ENCODE assay signal across 8 cellular contexts in the genomic region with DNA sequence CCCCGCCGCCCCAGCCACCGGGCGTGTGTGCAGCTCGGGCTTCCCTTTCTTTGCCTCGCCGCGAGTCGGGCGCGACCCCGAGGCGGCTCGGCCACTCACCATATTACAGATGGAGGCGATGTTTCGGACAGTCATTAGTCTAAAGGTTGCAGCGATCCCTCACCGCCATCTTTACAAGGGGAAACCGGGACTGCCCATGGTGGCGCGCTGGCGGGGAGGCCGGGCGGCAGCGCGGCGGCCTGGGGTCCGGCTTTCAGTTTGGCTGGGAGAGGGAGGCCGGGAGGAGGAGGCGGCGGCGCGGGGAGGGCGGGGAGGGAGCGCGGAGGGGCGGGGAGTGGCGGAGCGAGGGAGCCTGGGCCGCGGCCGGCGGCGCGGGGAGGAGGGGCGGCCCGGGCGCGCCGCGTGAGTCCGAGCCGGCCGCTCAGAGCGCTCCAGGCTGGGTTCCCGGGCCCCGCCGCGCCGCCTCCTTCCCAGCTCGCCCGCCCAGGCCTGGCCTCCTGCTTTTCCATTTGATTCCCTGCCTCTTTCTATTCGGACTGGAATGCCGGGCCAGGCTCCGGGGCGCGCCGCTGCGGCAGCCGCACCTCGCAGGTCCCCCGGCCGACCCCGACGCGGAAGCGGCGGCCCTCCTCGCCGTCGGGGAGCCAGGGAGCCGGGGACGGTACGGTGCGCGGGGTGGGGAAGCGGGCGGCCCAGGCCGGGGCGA. TPM values are rescaled to one million over a fixed set of nuclear protein-coding genes. Genes with fewer than 3 reads are reported as not detected.
DNase-seq lines count a peak whose midpoint lies in the region; ATAC-seq and FAIRE-seq lines count a peak whose summit lies in the region.

A gene with protein sequence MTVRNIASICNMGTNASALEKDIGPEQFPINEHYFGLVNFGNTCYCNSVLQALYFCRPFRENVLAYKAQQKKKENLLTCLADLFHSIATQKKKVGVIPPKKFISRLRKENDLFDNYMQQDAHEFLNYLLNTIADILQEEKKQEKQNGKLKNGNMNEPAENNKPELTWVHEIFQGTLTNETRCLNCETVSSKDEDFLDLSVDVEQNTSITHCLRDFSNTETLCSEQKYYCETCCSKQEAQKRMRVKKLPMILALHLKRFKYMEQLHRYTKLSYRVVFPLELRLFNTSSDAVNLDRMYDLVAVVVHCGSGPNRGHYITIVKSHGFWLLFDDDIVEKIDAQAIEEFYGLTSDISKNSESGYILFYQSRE (minus strand): TSS at position 286 of the 706 bp plus-strand sequence. CDS start 151 bp downstream, at position 135.

- peaks cover 0 to under 1% (median 0%) of the 10 kb centered on the region in 5 donors for H3K9me3 Mint-ChIP-seq in CD8-positive, alpha-beta memory T cell
- H3K9me3 Mint-ChIP-seq in activated T-cell treated with anti-CD3 and anti-CD28 coated beads, Interleukin-2, amount 50 U/mL, for 24 hours = no peaks in the 10 kb centered on the region
- H3K9me3 Mint-ChIP-seq in stimulated activated memory B cell treated with anti-CD40 and anti-IgM and Interleukin-4, amounts not matched to agents 10 μg/mL and 1 μg/mL and 100 μg/mL, for 72 hours = peaks cover 3% of the 10 kb centered on the region

- FAIRE-seq in GM19239 (lab: Jason Lieb, UNC) = peak; percentile 37

- H3K36me3 ChIP-seq in CD8-positive, alpha-beta memory T cell (ENCODE audit: insufficient read depth, low read length) = no peaks in the 10 kb centered on the region
- H3K36me3 ChIP-seq in NT2/D1 (ENCODE audit: insufficient read depth, insufficient read length, low read length) = peaks cover 17% of the 10 kb centered on the region
- no peaks in the 10 kb centered on the region for H3K36me3 ChIP-seq in mucosa of stomach (ENCODE audit: control insufficient read depth, insufficient read depth, low read length)

- H3K27me3 ChIP-seq in CD8-positive, alpha-beta memory T cell (ENCODE audit: insufficient read depth, low read length, poor library complexity, severe bottlenecking) = no peaks in the 10 kb centered on the region
- H3K27me3 ChIP-seq in NT2/D1 (ENCODE audit: insufficient read depth, insufficient read length) (peaks cover 9% of the 10 kb centered on the region), mucosa of stomach (ENCODE audit: control insufficient read depth, insufficient read depth, low read length) (no peaks in the 10 kb centered on the region)

- peaks cover 0 to 8% (median 4%) of the 10 kb centered on the region in 3 donors for H3K36me3 Mint-ChIP-seq in CD8-positive, alpha-beta memory T cell
- peaks cover 7% of the 10 kb centered on the region for H3K36me3 Mint-ChIP-seq in activated T-cell treated with anti-CD3 and anti-CD28 coated beads, Interleukin-2, amount 50 U/mL, for 24 hours (ENCODE audit: low read depth)
- H3K36me3 Mint-ChIP-seq in stimulated activated memory B cell treated with anti-CD40 and anti-IgM and Interleukin-4, amounts not matched to agents 10 μg/mL and 1 μg/mL and 100 μg/mL, for 72 hours = peaks cover 31% of the 10 kb centered on the region

- H3K9me3 ChIP-seq in CD8-positive, alpha-beta memory T cell (ENCODE audit: low read length) = no peaks in the 10 kb centered on the region
- H3K9me3 ChIP-seq in NT2/D1 (ENCODE audit: insufficient read depth, low read length) (peaks cover 22% of the 10 kb centered on the region), mucosa of stomach (ENCODE audit: control insufficient read depth, low read length) (no peaks in the 10 kb centered on the region)

- no peaks in the 10 kb centered on the region for H3K27me3 Mint-ChIP-seq in CD8-positive, alpha-beta memory T cell
- H3K27me3 Mint-ChIP-seq in activated T-cell treated with anti-CD3 and anti-CD28 coated beads, Interleukin-2, amount 50 U/mL, for 24 hours = peaks cover 37% of the 10 kb centered on the region
- H3K27me3 Mint-ChIP-seq in stimulated activated memory B cell treated with anti-CD40 and anti-IgM and Interleukin-4, amounts not matched to agents 10 μg/mL and 1 μg/mL and 100 μg/mL, for 72 hours = no peaks in the 10 kb centered on the region

- peak within 1 kb of the TSS; percentile 50 to 94 (median 82) for H3K27ac Mint-ChIP-seq in CD8-positive, alpha-beta memory T cell
- H3K27ac Mint-ChIP-seq in activated T-cell treated with anti-CD3 and anti-CD28 coated beads, Interleukin-2, amount 50 U/mL, for 24 hours = peak within 1 kb of the TSS; percentile 80
- H3K27ac Mint-ChIP-seq in stimulated activated memory B cell treated with anti-CD40 and anti-IgM and Interleukin-4, amounts not matched to agents 10 μg/mL and 1 μg/mL and 100 μg/mL, for 72 hours = peak within 1 kb of the TSS; percentile 83

- H3K4me1 ChIP-seq in CD8-positive, alpha-beta memory T cell (ENCODE audit: insufficient read depth, low read length) = peaks cover 9% of the 10 kb centered on the region
- H3K4me1 ChIP-seq in NT2/D1 (ENCODE audit: insufficient read depth, insufficient read length) = peaks cover 3% of the 10 kb centered on the region
- H3K4me1 ChIP-seq in mucosa of stomach (ENCODE audit: control insufficient read depth, insufficient read depth, low read length) = peaks cover 29% of the 10 kb centered on the region

- DNase-seq in CD8-positive, alpha-beta memory T cell = peak; percentile 12 to 61 (median 39)
- DNase-seq in GM19239 (ENCODE audit: insufficient read length, low spot score) = peak; percentile 85
- DNase-seq in NT2/D1 (ENCODE audit: low read depth, low spot score) = no peak
- DNase-seq in activated T-cell treated with anti-CD3 and anti-CD28 coated beads, Interleukin-2, amount 50 U/mL, for 24 hours = peak; percentile 73

- H3K4me3 ChIP-seq in CD8-positive, alpha-beta memory T cell (ENCODE audit: low read length) = peak within 1 kb of the TSS; percentile 76
- H3K4me3 ChIP-seq in NT2/D1 (ENCODE audit: insufficient read length, low read depth) (peak within 1 kb of the TSS; percentile 68), mucosa of stomach (ENCODE audit: low read length) (peak within 1 kb of the TSS; percentile 70)

- POLR2A ChIA-PET in CD8-positive, alpha-beta memory T cell (lab: Charles Lee) = interaction anchor here (2.2 kb wide), 1 partner anchor 53 kb away, joined by 10 read pairs; no protein-coding TSS in a partner anchor

- H3K4me3 Mint-ChIP-seq in CD8-positive, alpha-beta memory T cell = peak within 1 kb of the TSS; percentile 88 to 95 (median 92)
- peak within 1 kb of the TSS; percentile 82 for H3K4me3 Mint-ChIP-seq in activated T-cell treated with anti-CD3 and anti-CD28 coated beads, Interleukin-2, amount 50 U/mL, for 24 hours
- peak within 1 kb of the TSS; percentile 89 for H3K4me3 Mint-ChIP-seq in stimulated activated memory B cell treated with anti-CD40 and anti-IgM and Interleukin-4, amounts not matched to agents 10 μg/mL and 1 μg/mL and 100 μg/mL, for 72 hours

- CTCF ChIA-PET in CD8-positive, alpha-beta memory T cell (lab: Charles Lee) = interaction anchor here (3.4 kb wide), 1 partner anchor 114 kb away, joined by 12 read pairs; no protein-coding TSS in a partner anchor

- H3K4me1 Mint-ChIP-seq in CD8-positive, alpha-beta memory T cell = peaks cover 30 to 53% (median 49%) of the 10 kb centered on the region in 3 donors
- H3K4me1 Mint-ChIP-seq in activated T-cell treated with anti-CD3 and anti-CD28 coated beads, Interleukin-2, amount 50 U/mL, for 24 hours (ENCODE audit: low read depth) = peaks cover 23% of the 10 kb centered on the region
- peaks cover 39% of the 10 kb centered on the region for H3K4me1 Mint-ChIP-seq in stimulated activated memory B cell treated with anti-CD40 and anti-IgM and Interleukin-4, amounts not matched to agents 10 μg/mL and 1 μg/mL and 100 μg/mL, for 72 hours

- ATAC-seq in HG03432 (IDR thresholded peaks at IDR 0.05; ENCODE audit: unreplicated experiment) (peak; percentile 92), esophagus mucosa (peak; percentile 92)
- peak; percentile 92 for ATAC-seq in stimulated activated memory B cell treated with anti-CD40 and anti-IgM and Interleukin-4, amounts not matched to agents 10 μg/mL and 1 μg/mL and 100 μg/mL, for 72 hours

- peak within 1 kb of the TSS; percentile 76 for H3K9ac ChIP-seq in NT2/D1 (ENCODE audit: insufficient read length, low read depth)
- peak within 1 kb of the TSS; percentile 90 for H3K9ac ChIP-seq in mucosa of stomach (ENCODE audit: low read length)

- peak within 1 kb of the TSS; percentile 47 for H3K27ac ChIP-seq in CD8-positive, alpha-beta memory T cell (ENCODE audit: low read depth, low read length)

RNA-seq across cellular contexts. Expression of the gene that starts here (rescaled TPM):
- total RNA-seq in CD8-positive, alpha-beta memory T cell = 10 to 100 TPM; 15.6 to 16.9 TPM
- 5.8 TPM for polyA plus RNA-seq in CD8-positive, alpha-beta memory T cell
- total RNA-seq in esophagus mucosa = 19.7 TPM
